Comparison of ENCODE assay signal across 20 cellular contexts in the genomic region with DNA sequence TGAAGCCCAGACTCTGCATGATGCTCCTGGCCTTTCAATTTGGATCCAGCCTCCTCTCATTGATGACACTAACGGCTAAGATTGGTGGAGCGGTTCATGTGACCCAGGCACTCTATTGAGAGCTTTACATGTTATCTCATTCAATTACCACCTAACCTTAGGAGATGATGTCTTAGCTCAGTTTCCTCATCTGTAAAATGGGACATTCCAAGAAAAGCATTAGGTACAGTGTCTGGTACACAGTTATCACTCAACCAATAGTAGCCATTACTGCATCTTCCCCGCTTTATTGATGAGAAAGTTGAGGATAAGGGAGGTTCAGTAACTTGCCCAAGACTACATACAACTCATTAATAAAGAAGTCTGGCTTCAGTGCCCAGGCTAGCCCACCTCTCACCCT. TPM values are rescaled to one million over a fixed set of nuclear protein-coding genes. Genes with fewer than 3 reads are reported as not detected.
DNase-seq lines count a peak whose midpoint lies in the region; ATAC-seq and TF ChIP-seq lines count a peak whose summit lies in the region.
"Had no signal": no experiment of that assay in that cellular context is flagged by ENCODE, and none has a peak within 500 bp of the region (broad histone marks: within the 10 kb centered on the region; RNA-seq: fewer than 3 reads in every experiment).

No MANE protein-coding gene starts in this region.

- TF ChIP-seq POLR2A in heart left ventricle (IDR thresholded peaks at IDR 0.05): no peak

- WGBS in heart left ventricle, 4 donors: 95 to 98% (median 96%) methylated on average over 3 of the region's 3 CpGs
- WGBS in heart right ventricle, 2 donors: 97 to 98% methylated on average over 3 of the region's 3 CpGs
- 96% methylated on average over 3 of the region's 3 CpGs for WGBS in right cardiac atrium

- peaks cover 0 to 15% (median 0%) of the 10 kb centered on the region in 9 donors for H3K36me3 ChIP-seq in heart left ventricle
- H3K36me3 ChIP-seq in heart right ventricle: peaks cover 0 to 14% (median 0%) of the 10 kb centered on the region in 9 donors
- H3K36me3 ChIP-seq in tibial artery: peaks cover 0 to 14% (median 8%) of the 10 kb centered on the region in 3 donors
- H3K36me3 ChIP-seq: BE2C, HAP-1 had no signal

- DNase-seq in heart left ventricle (no peak), heart right ventricle (no peak), right cardiac atrium (no peak), Right ventricle myocardium superior (no peak), tibial artery (no peak), activated gamma-delta T cell treated with Interleukin-2 at 50 U/mL for 16 hours (no peak)
- DNase-seq: AML-193; BE2C; Calu3; CD4-positive, alpha-beta T cell; COR-L47; DMS153; DND-41; GOT3; HFFc6 had no signal

- intact Hi-C loops in heart left ventricle (cut with DNase I): no loop called here
- intact Hi-C loops in heart right ventricle (cut with DNase I): no loop called here
- intact Hi-C loops in right cardiac atrium (cut with DNase I): no loop called here
- intact Hi-C loops in Right ventricle myocardium superior (cut with DNase I): no loop called here
- intact Hi-C loops in tibial artery (cut with DNase I; ENCODE audit: low total_unique reads): no loop called here

- ATAC-seq in heart left ventricle (no peak), heart right ventricle (no peak), right cardiac atrium (no peak), Right ventricle myocardium superior (ENCODE audit: poor library complexity) (no peak)

- H3K27me3 ChIP-seq in heart left ventricle (no peaks in the 10 kb centered on the region), heart right ventricle (no peaks in the 10 kb centered on the region), right cardiac atrium (ENCODE audit: control insufficient read depth, insufficient read depth) (no peaks in the 10 kb centered on the region), tibial artery (no peaks in the 10 kb centered on the region)
- H3K27me3 ChIP-seq: BE2C; BLaER1 treated with 17β-estradiol and CSF1 and Interleukin-3, amounts not matched to agents 10 nM and 100 nM had no signal

- H3K4me1 ChIP-seq in heart left ventricle: peaks cover 0 to 55% (median 41%) of the 10 kb centered on the region in 12 donors
- H3K4me1 ChIP-seq in heart right ventricle: peaks cover 17 to 63% (median 46%) of the 10 kb centered on the region in 9 donors
- peaks cover 20% of the 10 kb centered on the region for H3K4me1 ChIP-seq in right cardiac atrium (ENCODE audit: control insufficient read depth, insufficient read depth, low read length)
- H3K4me1 ChIP-seq in tibial artery: peaks cover 6 to 65% (median 48%) of the 10 kb centered on the region in 4 donors
- H3K4me1 ChIP-seq: HAP-1 had no signal

- H3K4me3 ChIP-seq in heart left ventricle (no peak overlapping the region), heart right ventricle (no peak overlapping the region), right cardiac atrium (ENCODE audit: low read length) (no peak overlapping the region), tibial artery (no peak overlapping the region)
- H3K4me3 ChIP-seq: BLaER1 treated with 17β-estradiol and CSF1 and Interleukin-3, amounts not matched to agents 10 nM and 100 nM; HAP-1 had no signal

- TF ChIP-seq CTCF in heart left ventricle (IDR thresholded peaks at IDR 0.05): no peak
- no peak for TF ChIP-seq CTCF in heart right ventricle (IDR thresholded peaks at IDR 0.05)
- TF ChIP-seq CTCF in tibial artery (IDR thresholded peaks at IDR 0.05): no peak

- H3K27ac ChIP-seq in heart left ventricle: peak overlapping the region in 7 of 12 donors; percentile 11 to 91 (median 40)
- H3K27ac ChIP-seq in heart right ventricle: peak overlapping the region in 4 of 10 donors; percentile 18 to 88 (median 55)
- peak overlapping the region; percentile 5 for H3K27ac ChIP-seq in right cardiac atrium (ENCODE audit: low read length)
- H3K27ac ChIP-seq in tibial artery: peak overlapping the region; percentile 83 to 96
- H3K27ac ChIP-seq: 22Rv1 had no signal

- H3K9me3 ChIP-seq in heart left ventricle: peaks cover 0 to 7% (median 0%) of the 10 kb centered on the region in 12 donors
- H3K9me3 ChIP-seq in heart right ventricle: peaks cover 0 to 11% (median 0%) of the 10 kb centered on the region in 11 donors
- no peaks in the 10 kb centered on the region for H3K9me3 ChIP-seq in right cardiac atrium (ENCODE audit: control insufficient read depth, low read length)
- no peaks in the 10 kb centered on the region for H3K9me3 ChIP-seq in tibial artery
- H3K9me3 ChIP-seq: BE2C; BLaER1 treated with 17β-estradiol and CSF1 and Interleukin-3, amounts not matched to agents 10 nM and 100 nM; HAP-1 had no signal

RNA-seq across cellular contexts. Expression of gene HEYL, which starts 17.0 kb away (rescaled TPM):
- total RNA-seq in heart left ventricle (10 to 100 TPM in 7 of 9 donors, 1 to 10 TPM in 2; 7.0 to 35.2 (median 18.8) TPM), heart right ventricle (10 to 100 TPM; 11.5 to 27.5 (median 14.3) TPM), right cardiac atrium (10 to 100 TPM; 25.9 to 50.5 (median 32.8) TPM), Right ventricle myocardium superior (16.9 TPM)
- polyA plus RNA-seq in heart left ventricle (10 to 100 TPM; 10.6 to 23.3 TPM), heart right ventricle (10 to 100 TPM; 12.8 to 25.1 TPM), right cardiac atrium (22.6 TPM)
- total RNA-seq: HFFc6 had no signal

RNA-seq across cellular contexts. Expression of gene PABPC4, which starts 45.8 kb away (rescaled TPM):
- total RNA-seq in heart left ventricle (100 to 1,000 TPM; 193 to 283 (median 236) TPM), heart right ventricle (100 to 1,000 TPM; 184 to 311 (median 229) TPM), right cardiac atrium (100 to 1,000 TPM; 267 to 489 (median 336) TPM), Right ventricle myocardium superior (232 TPM)
- polyA plus RNA-seq in heart left ventricle (100 to 1,000 TPM; 146 to 190 TPM), heart right ventricle (100 to 1,000 TPM; 143 to 188 TPM), right cardiac atrium (154 TPM)

RNA-seq across cellular contexts. Expression of gene NT5C1A, which starts 49.5 kb away (rescaled TPM):
- total RNA-seq in heart left ventricle: 10 to 100 TPM in 8 of 9 donors, 1 to 10 TPM in 1; 3.3 to 46.6 (median 23.8) TPM
- 1 to 10 TPM; 2.0 to 2.2 TPM for polyA plus RNA-seq in heart left ventricle
- 10 to 100 TPM; 12.1 to 59.2 (median 29.5) TPM for total RNA-seq in heart right ventricle
- under 1 TPM; 0.68 to 0.80 TPM for polyA plus RNA-seq in heart right ventricle
- 10 to 100 TPM; 18.2 to 44.8 (median 41.3) TPM for total RNA-seq in right cardiac atrium
- 5.7 TPM for polyA plus RNA-seq in right cardiac atrium
- 30.4 TPM for total RNA-seq in Right ventricle myocardium superior
- total RNA-seq: Calu3, HFFc6 had no signal
- polyA plus RNA-seq: AG04450, CD14-positive monocyte had no signal
